28 cellular contexts compared by ENCODE assay signal in the genomic region with DNA sequence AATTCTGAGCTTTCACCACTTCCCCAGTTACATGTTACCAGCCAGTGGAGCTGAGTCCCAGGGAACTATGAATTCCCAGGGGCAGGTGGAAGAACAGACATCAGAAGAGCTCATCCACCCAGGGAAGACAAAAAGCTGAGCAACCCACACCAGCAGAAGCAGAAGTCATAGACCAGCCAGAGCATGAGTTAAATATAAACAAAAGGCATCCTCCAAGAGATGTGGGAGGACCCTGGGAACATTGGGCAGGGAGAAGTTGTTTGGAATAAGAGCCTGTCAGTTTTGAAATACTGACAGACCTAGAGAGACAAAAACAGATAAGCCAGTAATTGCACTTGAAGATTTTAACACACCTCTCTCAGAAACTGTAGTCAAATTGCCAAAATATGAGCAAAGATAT.
"Had no signal": no experiment of that assay in that cellular context is flagged by ENCODE, and none has a peak within 500 bp of the region (broad histone marks: within the 10 kb centered on the region; RNA-seq: fewer than 3 reads in every experiment).

No MANE protein-coding gene starts in this region.

- H3K36me3 ChIP-seq: brain microvascular endothelial cell had no signal

- H3K36me3 Mint-ChIP-seq: activated CD4-positive, alpha-beta memory T cell treated with anti-CD3 and anti-CD28 coated beads for 36 hours; activated naive CD4-positive, alpha-beta T cell treated with anti-CD3 and anti-CD28 coated beads, Interleukin-2, amount 10 ng/mL, durations not matched to agents 7 days and 5 days; activated naive CD8-positive, alpha-beta T cell had no signal

- H3K4me3 ChIP-seq: K562 had no signal

- H3K4me3 Mint-ChIP-seq: activated B cell treated with CpG ODN at 0.5 μM for 24 hours; activated CD4-positive, alpha-beta memory T cell treated with anti-CD3 and anti-CD28 coated beads for 36 hours; activated naive CD4-positive, alpha-beta T cell treated with anti-CD3 and anti-CD28 coated beads, Interleukin-2, amount 10 ng/mL, durations not matched to agents 7 days and 5 days; activated naive CD8-positive, alpha-beta T cell; activated naive CD8-positive, alpha-beta T cell treated with anti-CD3 and anti-CD28 coated beads, Interleukin-2, amount 50 U/mL, for 24 hours; activated T-cell treated with anti-CD3 and anti-CD28 coated beads, Interleukin-2, amount 50 U/mL, for 4 hours; activated T-helper 1 cell treated with anti-CD3 and anti-CD28 coated beads, Interleukin-12 subunit alpha, Interleukin-12 subunit beta, Interleukin-2, Interleukin-4 antibody, amounts not matched to agents 30 ng/mL and 10 ng/mL and 1 ng/mL, durations not matched to agents 14 hours and 24 hours and 36 hours had no signal

- H3K27ac ChIP-seq: brain microvascular endothelial cell had no signal

- DNase-seq: activated B cell treated with CpG ODN at 0.5 μM for 24 hours; activated CD4-positive, alpha-beta memory T cell treated with anti-CD3 and anti-CD28 coated beads for 36 hours; activated CD4-positive, alpha-beta T cell treated with anti-CD3 and anti-CD28 coated beads for 4 hours; activated CD4-positive, alpha-beta T cell treated with anti-CD3 and anti-CD28 coated beads, Interleukin-2, amount 50 U/mL, for 1 hour; activated CD4-positive, CD25-positive, alpha-beta regulatory T cell treated with anti-CD3 and anti-CD28 coated beads, Interleukin-2, amount 50 U/mL, for 72 hours; activated CD8-positive, alpha-beta memory T cell treated with anti-CD3 and anti-CD28 coated beads, Interleukin-2, amount 50 U/mL, for 4 hours; activated effector memory CD4-positive, alpha-beta T cell treated with Interleukin-2 at 50 U/mL for 16 hours; activated naive CD4-positive, alpha-beta T cell treated with anti-CD3 and anti-CD28 coated beads, Interleukin-2, amount 10 ng/mL, durations not matched to agents 7 days and 5 days; activated naive CD8-positive, alpha-beta T cell treated with anti-CD3 and anti-CD28 coated beads, Interleukin-2, amount 50 U/mL, for 24 hours; activated T-cell treated with anti-CD3 and anti-CD28 coated beads for 4 hours; activated T-cell treated with anti-CD3 and anti-CD28 coated beads, Interleukin-2, amount 50 U/mL, for 4 hours; amniotic stem cell; brain microvascular endothelial cell; central memory CD4-positive, alpha-beta T cell; NCI-H1092 treated with DMSO at 0.1 percent for 48 hours; NCI-H1417; NCI-H146; NCI-H187; NCI-H2029 treated with DMSO at 0.1 percent for 48 hours; NCI-H2107; NCI-H226; NCI-H446 treated with DMSO at 0.1 percent for 48 hours; NCI-H524; SIG-M5 had no signal

- H3K27ac Mint-ChIP-seq: activated B cell treated with CpG ODN at 0.5 μM for 24 hours; activated CD4-positive, alpha-beta memory T cell treated with anti-CD3 and anti-CD28 coated beads for 36 hours; activated naive CD4-positive, alpha-beta T cell treated with anti-CD3 and anti-CD28 coated beads, Interleukin-2, amount 10 ng/mL, durations not matched to agents 7 days and 5 days; activated naive CD8-positive, alpha-beta T cell; activated naive CD8-positive, alpha-beta T cell treated with anti-CD3 and anti-CD28 coated beads, Interleukin-2, amount 50 U/mL, for 24 hours; activated T-helper 1 cell treated with anti-CD3 and anti-CD28 coated beads, Interleukin-12 subunit alpha, Interleukin-12 subunit beta, Interleukin-2, Interleukin-4 antibody, amounts not matched to agents 30 ng/mL and 10 ng/mL and 1 ng/mL, durations not matched to agents 14 hours and 24 hours and 36 hours had no signal

- H3K9me3 Mint-ChIP-seq: activated B cell treated with CpG ODN at 0.5 μM for 24 hours; activated CD4-positive, alpha-beta memory T cell treated with anti-CD3 and anti-CD28 coated beads for 36 hours; activated naive CD4-positive, alpha-beta T cell treated with anti-CD3 and anti-CD28 coated beads, Interleukin-2, amount 10 ng/mL, durations not matched to agents 7 days and 5 days; activated naive CD8-positive, alpha-beta T cell treated with anti-CD3 and anti-CD28 coated beads, Interleukin-2, amount 50 U/mL, for 24 hours; activated T-cell treated with anti-CD3 and anti-CD28 coated beads, Interleukin-2, amount 50 U/mL, for 4 hours; activated T-helper 1 cell treated with anti-CD3 and anti-CD28 coated beads, Interleukin-12 subunit alpha, Interleukin-12 subunit beta, Interleukin-2, Interleukin-4 antibody, amounts not matched to agents 30 ng/mL and 10 ng/mL and 1 ng/mL, durations not matched to agents 14 hours and 24 hours and 36 hours had no signal

- ATAC-seq: activated naive CD8-positive, alpha-beta T cell treated with anti-CD3 and anti-CD28 coated beads, Interleukin-2, amount 50 U/mL, for 24 hours; activated T-cell treated with anti-CD3 and anti-CD28 coated beads, Interleukin-2, amount 50 U/mL, for 4 hours; K562; Panc1 had no signal
